Comparison of ENCODE assay signal across 23 cellular contexts in the genomic region with DNA sequence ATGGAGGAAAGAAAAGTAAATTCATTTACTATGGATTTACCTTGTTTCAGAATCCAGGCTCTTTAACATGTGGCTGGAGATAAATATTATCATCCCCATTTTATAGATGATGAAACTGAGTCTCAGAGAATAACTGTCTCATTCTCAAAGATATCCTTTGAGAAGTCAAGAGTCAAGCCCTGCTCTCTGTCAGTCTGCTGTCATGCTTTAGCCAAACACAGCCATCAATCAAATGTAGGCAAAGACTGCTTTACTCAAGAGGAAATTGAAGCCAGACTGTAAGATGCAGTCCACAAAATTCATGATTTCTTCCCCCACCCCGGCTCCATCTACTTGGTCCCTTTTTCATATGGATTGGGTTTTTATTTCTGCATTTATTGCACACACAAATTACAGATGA.
A peak's percentile ranks its signal among the peaks of the same experiment; 100 is the strongest.
DNase-seq lines count a peak whose midpoint lies in the region; ATAC-seq, FAIRE-seq and TF ChIP-seq lines count a peak whose summit lies in the region.
"Had no signal": no experiment of that assay in that cellular context is flagged by ENCODE, and none has a peak within 500 bp of the region (broad histone marks: within the 10 kb centered on the region; RNA-seq: fewer than 3 reads in every experiment).

No MANE protein-coding gene starts in this region.

- H3K4me1 ChIP-seq in Karpas-422 (ENCODE audit: low read length) (peaks cover 58% of the 10 kb centered on the region), K562 (replicated peaks in 1 of 2; ENCODE audit: control insufficient read depth in 2 of 2, insufficient read depth in 2 of 2, low read length in 2 of 2) (no peaks in the 10 kb centered on the region), right atrium auricular region (no peaks in the 10 kb centered on the region)
- H3K4me1 ChIP-seq: BE2C, Caco-2, HAP-1 had no signal

- H3K9me2 ChIP-seq in Karpas-422 (replicated peaks; ENCODE audit: insufficient read depth, low read length), result no peaks in the 10 kb centered on the region

- H4K20me1 ChIP-seq in Karpas-422 (ENCODE audit: insufficient read depth, low read depth, low read length), result no peaks in the 10 kb centered on the region
- H4K20me1 ChIP-seq in K562 (replicated peaks; ENCODE audit: control insufficient read depth, insufficient read depth, low read length), result no peaks in the 10 kb centered on the region

- H3K4me2 ChIP-seq in Karpas-422 (ENCODE audit: low read depth, low read length, poor library complexity, severe bottlenecking), result peak overlapping the region; percentile 74
- H3K4me2 ChIP-seq in K562 (ENCODE audit: insufficient read depth, low read length), result no peak overlapping the region

- DNase-seq in NOMO-1 treated with DMSO at 0.1 percent for 48 hours (lab: John Stamatoyannopoulos, UW; ENCODE audit: unreplicated experiment), result peak; percentile 55
- no peak for DNase-seq in NOMO-1 (lab: John Stamatoyannopoulos, UW; ENCODE audit: unreplicated experiment in 2 of 2)
- peak; percentile 78 for DNase-seq in Karpas-422
- DNase-seq in K562 (ENCODE audit: extremely low read depth in 1 of 4, low spot score in 3 of 4), result no peak
- DNase-seq in left cardiac atrium, result no peak
- DNase-seq in right atrium auricular region (ENCODE audit: low spot score), result no peak
- DNase-seq in erythroblast (lab: John Stamatoyannopoulos, UW), result no peak
- DNase-seq: ACHN; AML-193; BE2C; Caco-2; CD4-positive, CD25-positive, alpha-beta regulatory T cell; CD8-positive, alpha-beta T cell; DMS153; GF-D8; GOT3; HFFc6 had no signal

- TF ChIP-seq POLR2A in K562 (conservative IDR thresholded peaks at IDR 0.05) (no peak), erythroblast (IDR thresholded peaks at IDR 0.05; ENCODE audit: low read length) (no peak)

- H3K27me3 ChIP-seq in Karpas-422 (ENCODE audit: low read length), result no peaks in the 10 kb centered on the region
- peaks cover 4 to 11% of the 10 kb centered on the region in 2 experiments; a peak in 3 of 5 replicates for H3K27me3 ChIP-seq in K562 (ENCODE audit: control insufficient read depth in 2 of 2, insufficient read depth in 2 of 2, low read length in 2 of 2)
- H3K27me3 ChIP-seq in right atrium auricular region, result no peaks in the 10 kb centered on the region

- no peak for FAIRE-seq in K562 (lab: Jason Lieb, UNC)
- FAIRE-seq: A204.1, GM12891, H54 had no signal

- peak overlapping the region; percentile 47 for H3K4me3 ChIP-seq in Karpas-422 (ENCODE audit: low read length)
- H3K4me3 ChIP-seq in K562, result no peak overlapping the region
- no peak overlapping the region for H3K4me3 ChIP-seq in right atrium auricular region
- H3K4me3 ChIP-seq: HAP-1 had no signal

- intact Hi-C loops in K562 (cut with micrococcal nuclease) (no loop called here), left cardiac atrium (cut with DNase I) (no loop called here)

- no peak for TF ChIP-seq EP300 in K562 (IDR thresholded peaks at IDR 0.05; ENCODE audit: low read length)

- H3K9ac ChIP-seq in Karpas-422 (ENCODE audit: low read length) (peak overlapping the region; percentile 44), K562 (ENCODE audit: insufficient read depth in 1 of 2, low read depth in 2 of 2, low read length in 2 of 2) (no peak overlapping the region)

- POLR2A ChIA-PET in K562 (lab: Yijun Ruan, JAX), result no interaction called here

- no peaks in the 10 kb centered on the region for H3K9me1 ChIP-seq in K562 (ENCODE audit: control insufficient read depth, insufficient read depth, low read length)

- H2AFZ ChIP-seq in Karpas-422 (ENCODE audit: low read length), result peak overlapping the region; percentile 31
- H2AFZ ChIP-seq in K562 (ENCODE audit: low read depth, low read length), result no peak overlapping the region

- BruUV-seq in K562 (replicated peaks; lab: Mats Ljungman, UMichigan), result no TSS peak

- H3K36me3 ChIP-seq in Karpas-422 (ENCODE audit: insufficient read depth, low read length) (no peaks in the 10 kb centered on the region), K562 (ENCODE audit: control insufficient read depth, insufficient read depth, low read length) (no peaks in the 10 kb centered on the region), right atrium auricular region (no peaks in the 10 kb centered on the region)
- H3K36me3 ChIP-seq: BE2C, HAP-1 had no signal

- H3K79me2 ChIP-seq in Karpas-422 (ENCODE audit: low read length) (no peaks in the 10 kb centered on the region), K562 (ENCODE audit: control insufficient read depth, insufficient read depth, low read length) (no peaks in the 10 kb centered on the region)

- TF ChIP-seq CTCF in K562 (IDR thresholded peaks at IDR 0.05 in 2 of 3, conservative IDR thresholded peaks at IDR 0.05 in 1 of 3; ENCODE audit: insufficient read depth in 2 of 3, low read depth in 1 of 3, low read length in 3 of 3) (no peak), right atrium auricular region (IDR thresholded peaks at IDR 0.05) (no peak)

- 0% methylated on average over 1 of the region's 1 CpG for WGBS in K562 (ENCODE audit: insufficient coverage, low coverage, missing lambda C conversion rate)

- H3K27ac ChIP-seq in Karpas-422 (ENCODE audit: low read length) (peak overlapping the region; percentile 80), K562 (ENCODE audit: extremely low read depth, low read depth, low read length) (no peak overlapping the region), right atrium auricular region (no peak overlapping the region)
- H3K27ac ChIP-seq: 22Rv1, C4-2B had no signal

- in situ Hi-C loops in K562 (cut with MboI), result loop anchor here (25.0 kb wide), 1 partner anchor 1664 kb away; no protein-coding TSS in a partner anchor

- no peak for TF ChIP-seq RAD21 in K562 (CRISPR knock-in tag; conservative IDR thresholded peaks at IDR 0.05 in 1 of 2, IDR thresholded peaks at IDR 0.05 in 1 of 2)

- H3K9me3 ChIP-seq in Karpas-422 (ENCODE audit: low read length) (no peaks in the 10 kb centered on the region), K562 (replicated peaks; ENCODE audit: control insufficient read depth, insufficient read depth, low read depth, low read length) (no peaks in the 10 kb centered on the region), right atrium auricular region (no peaks in the 10 kb centered on the region)
- H3K9me3 ChIP-seq: BE2C, HAP-1 had no signal

- ATAC-seq in K562 (no peak), left cardiac atrium (no peak)
- ATAC-seq: CD8-positive, alpha-beta T cell had no signal

- CTCF ChIA-PET in K562 (lab: Yijun Ruan, JAX; ENCODE audit: low intra/inter-chr PET ratio), result no interaction called here

TF ChIP-seq in K562, 482 proteins besides CTCF, POLR2A, EP300 and RAD21:
- no peak for TF ChIP-seq SP2 (IDR thresholded peaks at IDR 0.05; ENCODE audit: extremely low read depth, low read depth, low read length, poor library complexity, severe bottlenecking)
- TF ChIP-seq ZBTB8A (IDR thresholded peaks at IDR 0.05; ENCODE audit: partially characterized antibody), result no peak
- peak; percentile 63 for TF ChIP-seq RBM25 (IDR thresholded peaks at IDR 0.05; ENCODE audit: low read depth, low read length, severe bottlenecking)

Comparison
In these comparisons a context has a peak if more than half of its experiments do, and no peak if none do; other contexts are left out.
1. DNase-seq: peak in NOMO-1 treated with DMSO at 0.1 percent for 48 hours (single experiment) and Karpas-422 (single experiment); none in NOMO-1 (0 of 2), K562 (0 of 4), left cardiac atrium (single experiment), right atrium auricular region (single experiment) and erythroblast (0 of 2).